In genomic region chr2:120499784-120500495, GRCh38 we compare ENCODE assay signal across 1 cellular context.
TF ChIP-seq lines count a peak whose summit lies in the region.

No MANE protein-coding gene starts in this region.

TF ChIP-seq in HepG2, 621 proteins besides CTCF, POLR2A, EP300 and RAD21 (continued from another document and continues in another):
- TF ChIP-seq RXRB (CRISPR knock-in tag; IDR thresholded peaks at IDR 0.05; ENCODE audit: borderline replicate concordance) (peak; percentile 68; the same call in 1 of the 2 replicates), GABPB1 (CRISPR knock-in tag; IDR thresholded peaks at IDR 0.05) (peak; percentile 55), ZFY (CRISPR knock-in tag; IDR thresholded peaks at IDR 0.05) (peak; percentile 26; the same call in 1 of the 2 replicates), SALL1 (CRISPR knock-in tag; IDR thresholded peaks at IDR 0.05) (peak; percentile 49), ZNF569 (CRISPR knock-in tag; IDR thresholded peaks at IDR 0.05; ENCODE audit: borderline replicate concordance) (no peak), SPEN (CRISPR knock-in tag; IDR thresholded peaks at IDR 0.05; ENCODE audit: low read depth) (no peak), ARID5B (CRISPR knock-in tag; IDR thresholded peaks at IDR 0.05) (peak; percentile 69; the same call in 1 of the 2 replicates), MIER3 (CRISPR knock-in tag; IDR thresholded peaks at IDR 0.05; ENCODE audit: borderline replicate concordance) (peak; percentile 58; the same call in 1 of the 2 replicates), ZNF547 (CRISPR knock-in tag; IDR thresholded peaks at IDR 0.05) (no peak), ZNF350 (CRISPR knock-in tag; IDR thresholded peaks at IDR 0.05; ENCODE audit: borderline replicate concordance, low read depth) (no peak), ZNF256 (CRISPR knock-in tag; conservative IDR thresholded peaks at IDR 0.05) (no peak), USF2 (IDR thresholded peaks at IDR 0.05; ENCODE audit: low read depth, low read length) (peak; percentile 30; the same call in 1 of the 2 replicates), USF2 (CRISPR knock-in tag; IDR thresholded peaks at IDR 0.05; ENCODE audit: borderline replicate concordance) (no peak), ZNF614 (CRISPR knock-in tag; IDR thresholded peaks at IDR 0.05; ENCODE audit: borderline replicate concordance) (0 out of 2 replicates have a peak, but pooled peaks have one; percentile 54), ZMYM2 (CRISPR knock-in tag; IDR thresholded peaks at IDR 0.05) (no peak), FIP1L1 (IDR thresholded peaks at IDR 0.05; ENCODE audit: borderline replicate concordance, insufficient read depth, low read depth, low read length) (no peak), SNRNP70 (IDR thresholded peaks at IDR 0.05; ENCODE audit: low read depth, low read length) (no peak), MIXL1 (CRISPR knock-in tag; IDR thresholded peaks at IDR 0.05) (no peak), SOX5 (CRISPR knock-in tag; IDR thresholded peaks at IDR 0.05; ENCODE audit: borderline replicate concordance) (peak; percentile 18; the same call in 1 of the 2 replicates), ZNF563 (CRISPR knock-in tag; IDR thresholded peaks at IDR 0.05) (no peak), TBX2 (CRISPR knock-in tag; IDR thresholded peaks at IDR 0.05; ENCODE audit: borderline replicate concordance) (peak; percentile 31; the same call in 1 of the 2 replicates), BRD4 (CRISPR knock-in tag; IDR thresholded peaks at IDR 0.05) (no peak), ZNF572 (CRISPR knock-in tag; IDR thresholded peaks at IDR 0.05) (no peak), PRDM10 (CRISPR knock-in tag; IDR thresholded peaks at IDR 0.05; ENCODE audit: low read depth) (peak; percentile 69), PHF5A (CRISPR knock-in tag; IDR thresholded peaks at IDR 0.05; ENCODE audit: low read depth, unreplicated experiment) (no peak), ZNF883 (CRISPR knock-in tag; IDR thresholded peaks at IDR 0.05; ENCODE audit: not compliant biosample characterization) (no peak), ZNF709 (CRISPR knock-in tag; IDR thresholded peaks at IDR 0.05) (0 out of 2 replicates have a peak, but pooled peaks have one; percentile 20), KDM1A (CRISPR knock-in tag; IDR thresholded peaks at IDR 0.05) (no peak), CBX5 (CRISPR knock-in tag; IDR thresholded peaks at IDR 0.05; ENCODE audit: borderline replicate concordance) (0 out of 2 replicates have a peak, but pooled peaks have one; percentile 25), GATAD2A (CRISPR knock-in tag; IDR thresholded peaks at IDR 0.05) (peak; percentile 67), ZFP36L1 (CRISPR knock-in tag; IDR thresholded peaks at IDR 0.05) (no peak), GABPA (IDR thresholded peaks at IDR 0.05; ENCODE audit: low read depth, low read length) (no peak), GABPA (CRISPR knock-in tag; IDR thresholded peaks at IDR 0.05; ENCODE audit: low read depth) (peak; percentile 69), ZNF335 (CRISPR knock-in tag; IDR thresholded peaks at IDR 0.05) (no peak)
- TF ChIP-seq, protein P1, sequence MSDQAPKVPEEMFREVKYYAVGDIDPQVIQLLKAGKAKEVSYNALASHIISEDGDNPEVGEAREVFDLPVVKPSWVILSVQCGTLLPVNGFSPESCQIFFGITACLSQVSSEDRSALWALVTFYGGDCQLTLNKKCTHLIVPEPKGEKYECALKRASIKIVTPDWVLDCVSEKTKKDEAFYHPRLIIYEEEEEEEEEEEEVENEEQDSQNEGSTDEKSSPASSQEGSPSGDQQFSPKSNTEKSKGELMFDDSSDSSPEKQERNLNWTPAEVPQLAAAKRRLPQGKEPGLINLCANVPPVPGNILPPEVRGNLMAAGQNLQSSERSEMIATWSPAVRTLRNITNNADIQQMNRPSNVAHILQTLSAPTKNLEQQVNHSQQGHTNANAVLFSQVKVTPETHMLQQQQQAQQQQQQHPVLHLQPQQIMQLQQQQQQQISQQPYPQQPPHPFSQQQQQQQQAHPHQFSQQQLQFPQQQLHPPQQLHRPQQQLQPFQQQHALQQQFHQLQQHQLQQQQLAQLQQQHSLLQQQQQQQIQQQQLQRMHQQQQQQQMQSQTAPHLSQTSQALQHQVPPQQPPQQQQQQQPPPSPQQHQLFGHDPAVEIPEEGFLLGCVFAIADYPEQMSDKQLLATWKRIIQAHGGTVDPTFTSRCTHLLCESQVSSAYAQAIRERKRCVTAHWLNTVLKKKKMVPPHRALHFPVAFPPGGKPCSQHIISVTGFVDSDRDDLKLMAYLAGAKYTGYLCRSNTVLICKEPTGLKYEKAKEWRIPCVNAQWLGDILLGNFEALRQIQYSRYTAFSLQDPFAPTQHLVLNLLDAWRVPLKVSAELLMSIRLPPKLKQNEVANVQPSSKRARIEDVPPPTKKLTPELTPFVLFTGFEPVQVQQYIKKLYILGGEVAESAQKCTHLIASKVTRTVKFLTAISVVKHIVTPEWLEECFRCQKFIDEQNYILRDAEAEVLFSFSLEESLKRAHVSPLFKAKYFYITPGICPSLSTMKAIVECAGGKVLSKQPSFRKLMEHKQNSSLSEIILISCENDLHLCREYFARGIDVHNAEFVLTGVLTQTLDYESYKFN (CRISPR knock-in tag; conservative IDR thresholded peaks at IDR 0.05) = 0 out of 2 replicates have a peak, but pooled peaks have one; percentile 30
- TF ChIP-seq, protein P2, sequence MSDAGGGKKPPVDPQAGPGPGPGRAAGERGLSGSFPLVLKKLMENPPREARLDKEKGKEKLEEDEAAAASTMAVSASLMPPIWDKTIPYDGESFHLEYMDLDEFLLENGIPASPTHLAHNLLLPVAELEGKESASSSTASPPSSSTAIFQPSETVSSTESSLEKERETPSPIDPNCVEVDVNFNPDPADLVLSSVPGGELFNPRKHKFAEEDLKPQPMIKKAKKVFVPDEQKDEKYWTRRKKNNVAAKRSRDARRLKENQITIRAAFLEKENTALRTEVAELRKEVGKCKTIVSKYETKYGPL (CRISPR knock-in tag; IDR thresholded peaks at IDR 0.05) = no peak
- TF ChIP-seq, protein P3, sequence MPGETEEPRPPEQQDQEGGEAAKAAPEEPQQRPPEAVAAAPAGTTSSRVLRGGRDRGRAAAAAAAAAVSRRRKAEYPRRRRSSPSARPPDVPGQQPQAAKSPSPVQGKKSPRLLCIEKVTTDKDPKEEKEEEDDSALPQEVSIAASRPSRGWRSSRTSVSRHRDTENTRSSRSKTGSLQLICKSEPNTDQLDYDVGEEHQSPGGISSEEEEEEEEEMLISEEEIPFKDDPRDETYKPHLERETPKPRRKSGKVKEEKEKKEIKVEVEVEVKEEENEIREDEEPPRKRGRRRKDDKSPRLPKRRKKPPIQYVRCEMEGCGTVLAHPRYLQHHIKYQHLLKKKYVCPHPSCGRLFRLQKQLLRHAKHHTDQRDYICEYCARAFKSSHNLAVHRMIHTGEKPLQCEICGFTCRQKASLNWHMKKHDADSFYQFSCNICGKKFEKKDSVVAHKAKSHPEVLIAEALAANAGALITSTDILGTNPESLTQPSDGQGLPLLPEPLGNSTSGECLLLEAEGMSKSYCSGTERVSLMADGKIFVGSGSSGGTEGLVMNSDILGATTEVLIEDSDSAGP (CRISPR knock-in tag; IDR thresholded peaks at IDR 0.05; ENCODE audit: borderline replicate concordance) = 0 out of 2 replicates have a peak, but pooled peaks have one; percentile 12
- TF ChIP-seq, protein P4, sequence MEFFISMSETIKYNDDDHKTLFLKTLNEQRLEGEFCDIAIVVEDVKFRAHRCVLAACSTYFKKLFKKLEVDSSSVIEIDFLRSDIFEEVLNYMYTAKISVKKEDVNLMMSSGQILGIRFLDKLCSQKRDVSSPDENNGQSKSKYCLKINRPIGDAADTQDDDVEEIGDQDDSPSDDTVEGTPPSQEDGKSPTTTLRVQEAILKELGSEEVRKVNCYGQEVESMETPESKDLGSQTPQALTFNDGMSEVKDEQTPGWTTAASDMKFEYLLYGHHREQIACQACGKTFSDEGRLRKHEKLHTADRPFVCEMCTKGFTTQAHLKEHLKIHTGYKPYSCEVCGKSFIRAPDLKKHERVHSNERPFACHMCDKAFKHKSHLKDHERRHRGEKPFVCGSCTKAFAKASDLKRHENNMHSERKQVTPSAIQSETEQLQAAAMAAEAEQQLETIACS (CRISPR knock-in tag; IDR thresholded peaks at IDR 0.05) = no peak
- TF ChIP-seq, protein P5, sequence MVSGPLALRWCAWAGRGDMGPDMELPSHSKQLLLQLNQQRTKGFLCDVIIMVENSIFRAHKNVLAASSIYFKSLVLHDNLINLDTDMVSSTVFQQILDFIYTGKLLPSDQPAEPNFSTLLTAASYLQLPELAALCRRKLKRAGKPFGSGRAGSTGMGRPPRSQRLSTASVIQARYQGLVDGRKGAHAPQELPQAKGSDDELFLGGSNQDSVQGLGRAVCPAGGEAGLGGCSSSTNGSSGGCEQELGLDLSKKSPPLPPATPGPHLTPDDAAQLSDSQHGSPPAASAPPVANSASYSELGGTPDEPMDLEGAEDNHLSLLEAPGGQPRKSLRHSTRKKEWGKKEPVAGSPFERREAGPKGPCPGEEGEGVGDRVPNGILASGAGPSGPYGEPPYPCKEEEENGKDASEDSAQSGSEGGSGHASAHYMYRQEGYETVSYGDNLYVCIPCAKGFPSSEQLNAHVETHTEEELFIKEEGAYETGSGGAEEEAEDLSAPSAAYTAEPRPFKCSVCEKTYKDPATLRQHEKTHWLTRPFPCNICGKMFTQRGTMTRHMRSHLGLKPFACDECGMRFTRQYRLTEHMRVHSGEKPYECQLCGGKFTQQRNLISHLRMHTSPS (CRISPR knock-in tag; IDR thresholded peaks at IDR 0.05; ENCODE audit: low read depth) = peak; percentile 90
- TF ChIP-seq, protein P6, sequence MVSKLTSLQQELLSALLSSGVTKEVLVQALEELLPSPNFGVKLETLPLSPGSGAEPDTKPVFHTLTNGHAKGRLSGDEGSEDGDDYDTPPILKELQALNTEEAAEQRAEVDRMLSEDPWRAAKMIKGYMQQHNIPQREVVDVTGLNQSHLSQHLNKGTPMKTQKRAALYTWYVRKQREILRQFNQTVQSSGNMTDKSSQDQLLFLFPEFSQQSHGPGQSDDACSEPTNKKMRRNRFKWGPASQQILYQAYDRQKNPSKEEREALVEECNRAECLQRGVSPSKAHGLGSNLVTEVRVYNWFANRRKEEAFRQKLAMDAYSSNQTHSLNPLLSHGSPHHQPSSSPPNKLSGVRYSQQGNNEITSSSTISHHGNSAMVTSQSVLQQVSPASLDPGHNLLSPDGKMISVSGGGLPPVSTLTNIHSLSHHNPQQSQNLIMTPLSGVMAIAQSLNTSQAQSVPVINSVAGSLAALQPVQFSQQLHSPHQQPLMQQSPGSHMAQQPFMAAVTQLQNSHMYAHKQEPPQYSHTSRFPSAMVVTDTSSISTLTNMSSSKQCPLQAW (CRISPR knock-in tag; IDR thresholded peaks at IDR 0.05) = 0 out of 2 replicates have a peak, but pooled peaks have one; percentile 59
